Comparison of ENCODE assay signal across 32 cellular contexts in the genomic region with DNA sequence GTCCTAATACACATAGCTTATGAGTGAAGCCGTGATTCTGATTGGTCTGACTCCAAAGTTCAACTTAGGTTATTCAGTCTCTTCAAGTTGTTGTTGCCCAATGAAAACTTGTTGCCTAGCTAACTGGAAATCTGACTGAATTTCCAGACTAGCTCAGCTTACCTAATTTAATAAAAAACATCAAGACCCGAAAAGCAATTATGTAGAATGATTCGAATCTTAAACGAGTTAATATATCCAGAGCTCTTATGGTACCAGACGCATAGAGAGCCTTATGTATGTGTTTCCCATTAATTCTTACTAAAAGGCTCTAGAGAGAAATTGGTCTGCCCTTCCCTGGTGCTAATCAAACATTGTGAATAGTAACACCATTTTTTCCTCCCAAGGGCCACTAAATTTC.
DNase-seq lines count a peak whose midpoint lies in the region; ATAC-seq and TF ChIP-seq lines count a peak whose summit lies in the region.
"Had no signal": no experiment of that assay in that cellular context is flagged by ENCODE, and none has a peak within 500 bp of the region (broad histone marks: within the 10 kb centered on the region; RNA-seq: fewer than 3 reads in every experiment).

No MANE protein-coding gene starts in this region.

- H3K79me1 ChIP-seq in mesenchymal stem cell (replicated peaks; ENCODE audit: low read length, poor library complexity, severe bottlenecking): no peaks in the 10 kb centered on the region
- no peaks in the 10 kb centered on the region for H3K79me1 ChIP-seq in neuronal stem cell (ENCODE audit: low read depth, low read length)

- H4K8ac ChIP-seq in mesenchymal stem cell (ENCODE audit: low read length): no peak overlapping the region
- no peak overlapping the region for H4K8ac ChIP-seq in neuronal stem cell (ENCODE audit: low read depth, low read length)

- H2BK120ac ChIP-seq in mesenchymal stem cell (ENCODE audit: low read depth, low read length): no peak overlapping the region
- H2BK120ac ChIP-seq in neuronal stem cell (ENCODE audit: low read depth, low read length): no peak overlapping the region

- 77% methylated on average over 5 of the region's 5 CpGs for WGBS in heart right ventricle, 2 donors
- 100% methylated on average over 5 of the region's 5 CpGs for WGBS in mesenchymal stem cell
- WGBS in neuronal stem cell (ENCODE audit: extremely low coverage in 2 of 2, insufficient read length in 2 of 2, insufficient replicate concordance in 1 of 2), 2 donors: no CpG with 5 or more reads among the region's 5 CpGs

- H2AFZ ChIP-seq in mesenchymal stem cell (ENCODE audit: low read depth, low read length) (no peak overlapping the region), neuronal stem cell (ENCODE audit: low read length) (no peak overlapping the region)
- H2AFZ ChIP-seq: neural progenitor cell, parathyroid adenoma had no signal

- H3K9me3 ChIP-seq in heart right ventricle: no peaks in the 10 kb centered on the region
- no peaks in the 10 kb centered on the region for H3K9me3 ChIP-seq in breast epithelium
- H3K9me3 ChIP-seq in mesenchymal stem cell (ENCODE audit: control insufficient read depth, low read length): no peaks in the 10 kb centered on the region
- no peaks in the 10 kb centered on the region for H3K9me3 ChIP-seq in neuronal stem cell (replicated peaks in 1 of 2; ENCODE audit: control insufficient read depth in 2 of 2, insufficient read depth in 1 of 2, low read depth in 1 of 2, low read length in 2 of 2)
- H3K9me3 ChIP-seq: body of pancreas, gastrocnemius medialis, thyroid gland, vagina had no signal

- no peak for TF ChIP-seq POLR2A in breast epithelium (IDR thresholded peaks at IDR 0.05)

- peak overlapping the region in 6 of 10 donors; percentile 1 to 59 (median 28) for H3K27ac ChIP-seq in heart right ventricle
- peak overlapping the region; percentile 74 to 76 for H3K27ac ChIP-seq in breast epithelium
- no peak overlapping the region for H3K27ac ChIP-seq in mesenchymal stem cell (ENCODE audit: low read length, poor library complexity, severe bottlenecking)
- H3K27ac ChIP-seq in neuronal stem cell (replicated peaks; ENCODE audit: low read length): no peak overlapping the region
- H3K27ac ChIP-seq: neural progenitor cell, parathyroid adenoma, RWPE1, thyroid gland, vagina had no signal

- no peak overlapping the region for H3K4me3 ChIP-seq in heart right ventricle
- H3K4me3 ChIP-seq in breast epithelium: no peak overlapping the region
- no peak overlapping the region for H3K4me3 ChIP-seq in mesenchymal stem cell (ENCODE audit: insufficient read depth in 1 of 2, low read depth in 1 of 2, low read length in 2 of 2)
- no peak overlapping the region for H3K4me3 ChIP-seq in neuronal stem cell (ENCODE audit: low read length in 2 of 2)
- H3K4me3 ChIP-seq: body of pancreas, gastrocnemius medialis, neural progenitor cell, thyroid gland, vagina had no signal

- H3K18ac ChIP-seq in mesenchymal stem cell (ENCODE audit: low read depth in 1 of 2, low read length in 2 of 2): no peak overlapping the region
- no peak overlapping the region for H3K18ac ChIP-seq in neuronal stem cell (ENCODE audit: low read length)

- H2BK12ac ChIP-seq in mesenchymal stem cell (ENCODE audit: low read length in 2 of 2) (no peak overlapping the region), neuronal stem cell (ENCODE audit: low read length) (no peak overlapping the region)

- no peaks in the 10 kb centered on the region for H3K27me3 ChIP-seq in heart right ventricle
- H3K27me3 ChIP-seq in breast epithelium: no peaks in the 10 kb centered on the region
- no peaks in the 10 kb centered on the region for H3K27me3 ChIP-seq in mesenchymal stem cell (ENCODE audit: control insufficient read depth in 1 of 2, insufficient read depth in 1 of 2, low read length in 2 of 2)
- H3K27me3 ChIP-seq in neuronal stem cell (ENCODE audit: control insufficient read depth in 3 of 3, insufficient read depth in 3 of 3, low read depth in 1 of 3, low read length in 3 of 3): no peaks in the 10 kb centered on the region
- H3K27me3 ChIP-seq: body of pancreas, gastrocnemius medialis, neural progenitor cell, thyroid gland, vagina had no signal

- H4K91ac ChIP-seq in mesenchymal stem cell (ENCODE audit: low read length) (no peak overlapping the region), neuronal stem cell (ENCODE audit: low read depth, low read length, poor library complexity) (no peak overlapping the region)

- intact Hi-C loops in heart right ventricle (cut with DNase I) (no loop called here), cardiac septum (cut with DNase I) (no loop called here), breast epithelium (cut with DNase I; ENCODE audit: low total_unique reads) (no loop called here)

- no peak overlapping the region for H2BK15ac ChIP-seq in mesenchymal stem cell (ENCODE audit: low read depth, poor library complexity, severe bottlenecking)
- H2BK15ac ChIP-seq in neuronal stem cell (ENCODE audit: low read length): no peak overlapping the region

- H3K4ac ChIP-seq in mesenchymal stem cell (ENCODE audit: low read depth in 1 of 2, low read length in 2 of 2) (no peak overlapping the region), neuronal stem cell (ENCODE audit: low read length) (no peak overlapping the region)

- DNase-seq in heart right ventricle: no peak
- no peak for DNase-seq in cardiac septum (ENCODE audit: low spot score)
- no peak for DNase-seq in breast epithelium (ENCODE audit: low spot score in 2 of 2)
- no peak for DNase-seq in mesenchymal stem cell
- DNase-seq in neuronal stem cell (ENCODE audit: low spot score): no peak
- DNase-seq in NK-92 (lab: John Stamatoyannopoulos, UW; ENCODE audit: unreplicated experiment): no peak
- no peak for DNase-seq in stimulated activated naive CD8-positive, alpha-beta T cell treated with anti-CD3 and anti-CD28 coated beads, Interleukin-15, Interleukin-2, amounts not matched to agents 100 U/mL and 50 U/mL, for 24 hours
- DNase-seq: activated CD8-positive, alpha-beta memory T cell treated with anti-CD3 and anti-CD28 coated beads for 24 hours; activated naive CD4-positive, alpha-beta T cell; body of pancreas; C1 segment of cervical spinal cord; cerebellar nuclear complex; DMS153; gastrocnemius medialis; H9; hypothalamus; KG1; left cardiac atrium; MM.1S; NCI-H1105 treated with DMSO at 0.1 percent for 48 hours; NCI-H187 treated with DMSO at 0.1 percent for 48 hours; NCI-H2171; retina; stimulated activated CD8-positive, alpha-beta memory T cell treated with anti-CD3 and anti-CD28 coated beads, Interleukin-4, amount 100 ng/mL, for 48 hours; stimulated activated naive CD8-positive, alpha-beta T cell treated with anti-CD3 and anti-CD28 coated beads, Interleukin-15, amount 100 ng/mL, for 72 hours; T-helper 2 cell; thyroid gland had no signal

- H3K9ac ChIP-seq in mesenchymal stem cell (ENCODE audit: low read length) (peak overlapping the region; percentile 41), neuronal stem cell (ENCODE audit: low read depth, low read length, poor library complexity) (no peak overlapping the region)
- H3K9ac ChIP-seq: neural progenitor cell, parathyroid adenoma had no signal

- no peak for ATAC-seq in heart right ventricle
- no peak for ATAC-seq in stimulated activated naive CD8-positive, alpha-beta T cell treated with anti-CD3 and anti-CD28 coated beads, Interleukin-15, Interleukin-2, amounts not matched to agents 100 U/mL and 50 U/mL, for 24 hours
- ATAC-seq: activated CD4-positive, CD25-positive, alpha-beta regulatory T cell treated with anti-CD3 and anti-CD28 coated beads, Interleukin-2, amount 50 U/mL, for 24 hours; body of pancreas; stimulated activated naive CD8-positive, alpha-beta T cell treated with anti-CD3 and anti-CD28 coated beads, Interleukin-15, amount 100 ng/mL, for 72 hours had no signal

- H3K23ac ChIP-seq in mesenchymal stem cell (ENCODE audit: low read length in 2 of 2) (no peak overlapping the region), neuronal stem cell (ENCODE audit: low read depth, low read length, poor library complexity) (no peak overlapping the region)

- H3K4me2 ChIP-seq in mesenchymal stem cell (ENCODE audit: low read length, poor library complexity, severe bottlenecking) (no peak overlapping the region), neuronal stem cell (ENCODE audit: insufficient read depth, low read length, poor library complexity, severe bottlenecking) (no peak overlapping the region)
- H3K4me2 ChIP-seq: neural progenitor cell had no signal

- peaks cover 0 to 64% (median 33%) of the 10 kb centered on the region in 9 donors for H3K4me1 ChIP-seq in heart right ventricle
- H3K4me1 ChIP-seq in breast epithelium: peaks cover 0 to 19% of the 10 kb centered on the region in 2 donors
- no peaks in the 10 kb centered on the region for H3K4me1 ChIP-seq in mesenchymal stem cell (ENCODE audit: control insufficient read depth, insufficient read depth, low read depth, low read length)
- H3K4me1 ChIP-seq in neuronal stem cell (ENCODE audit: control insufficient read depth in 2 of 2, insufficient read depth in 1 of 2, low read depth in 1 of 2, low read length in 2 of 2): peaks cover 0 to 17% of the 10 kb centered on the region in 2 donors
- H3K4me1 ChIP-seq: parathyroid adenoma had no signal

- H2AK5ac ChIP-seq in mesenchymal stem cell (ENCODE audit: low read length, severe bottlenecking): no peak overlapping the region
- no peak overlapping the region for H2AK5ac ChIP-seq in neuronal stem cell (ENCODE audit: low read depth, low read length)

- no peak for TF ChIP-seq CTCF in heart right ventricle (IDR thresholded peaks at IDR 0.05)
- TF ChIP-seq CTCF in breast epithelium (IDR thresholded peaks at IDR 0.05): no peak

- H3K14ac ChIP-seq in mesenchymal stem cell (ENCODE audit: low read length in 2 of 2) (no peak overlapping the region), neuronal stem cell (ENCODE audit: low read length) (no peak overlapping the region)

- H2BK5ac ChIP-seq in mesenchymal stem cell (ENCODE audit: low read depth, low read length, poor library complexity, severe bottlenecking) (no peak overlapping the region), neuronal stem cell (ENCODE audit: low read length) (no peak overlapping the region)

- H3K36me3 ChIP-seq in heart right ventricle (no peaks in the 10 kb centered on the region), breast epithelium (no peaks in the 10 kb centered on the region), mesenchymal stem cell (ENCODE audit: control insufficient read depth in 1 of 2, insufficient read depth in 2 of 2, low read depth in 1 of 2, low read length in 2 of 2) (no peaks in the 10 kb centered on the region), neuronal stem cell (replicated peaks in 1 of 2; ENCODE audit: control insufficient read depth in 2 of 2, insufficient read depth in 2 of 2, low read length in 2 of 2) (no peaks in the 10 kb centered on the region)
- H3K36me3 ChIP-seq: gastrocnemius medialis, neural progenitor cell, thyroid gland, vagina had no signal

Comparison
In these comparisons a context has a peak if more than half of its experiments do, and no peak if none do; other contexts are left out.
1. H3K27ac ChIP-seq: peak in heart right ventricle (6 of 10) and breast epithelium (2 of 2); none in mesenchymal stem cell (single experiment) and neuronal stem cell (single experiment).